ENCODE assay signal across 9 cellular contexts in genomic region chr1:51044834-51045233, GRCh38. TPM values are rescaled to one million over a fixed set of nuclear protein-coding genes. Genes with fewer than 3 reads are reported as not detected.
DNase-seq lines count a peak whose midpoint lies in the region; ATAC-seq and TF ChIP-seq lines count a peak whose summit lies in the region.
"Had no signal": no experiment of that assay in that cellular context is flagged by ENCODE, and none has a peak within 500 bp of the region (broad histone marks: within the 10 kb centered on the region; RNA-seq: fewer than 3 reads in every experiment).

No MANE protein-coding gene starts in this region.

- H3K4me3 Mint-ChIP-seq in T-cell: no peak overlapping the region
- H3K4me3 Mint-ChIP-seq: naive thymus-derived CD8-positive, alpha-beta T cell had no signal

- 22% methylated on average over 4 of the region's 4 CpGs for WGBS in right lobe of liver (ENCODE audit: insufficient coverage, low coverage, low lambda C conversion rate, missing lambda C conversion rate)

- intact Hi-C loops in right lobe of liver (cut with DNase I): no loop called here

- H3K9me3 ChIP-seq in adipocyte (ENCODE audit: control insufficient read depth, low read length): no peaks in the 10 kb centered on the region
- H3K9me3 ChIP-seq in right lobe of liver: no peaks in the 10 kb centered on the region

- TF ChIP-seq CTCF in right lobe of liver (IDR thresholded peaks at IDR 0.05): peak; percentile 42 to 57 (median 52)

- no peak overlapping the region for H3K27ac Mint-ChIP-seq in T-cell
- H3K27ac Mint-ChIP-seq: naive thymus-derived CD8-positive, alpha-beta T cell had no signal

- no peak for TF ChIP-seq POLR2A in right lobe of liver (IDR thresholded peaks at IDR 0.05)

- peak in 2 of 4 donors; percentile 44 to 47 for ATAC-seq in right lobe of liver
- no peak for ATAC-seq in T-cell (replicated peaks in 1 of 4)
- ATAC-seq in HG02840 (IDR thresholded peaks at IDR 0.05; ENCODE audit: low FRiP score, unreplicated experiment): no peak
- ATAC-seq: naive thymus-derived CD8-positive, alpha-beta T cell had no signal

- H3K27me3 ChIP-seq in adipocyte (replicated peaks; ENCODE audit: control insufficient read depth, insufficient read depth, low read length): no peaks in the 10 kb centered on the region
- H3K27me3 ChIP-seq in right lobe of liver: no peaks in the 10 kb centered on the region

- CTCF ChIA-PET in T-cell (lab: Charles Lee): no interaction called here

- peaks cover 0 to 3% (median 0%) of the 10 kb centered on the region in 3 donors for H3K9me3 Mint-ChIP-seq in T-cell

- no peak overlapping the region for H3K27ac ChIP-seq in right lobe of liver

- DNase-seq in DMS53 treated with DMSO at 0.1 percent for 48 hours (lab: John Stamatoyannopoulos, UW; ENCODE audit: unreplicated experiment): peak; percentile 61
- DNase-seq in HT-29 (ENCODE audit: low spot score): peak; percentile 37
- DNase-seq in adipocyte (ENCODE audit: low read depth): peak; percentile 56
- DNase-seq in right lobe of liver: no peak
- DNase-seq in NOMO-1 treated with DMSO at 0.1 percent for 48 hours (lab: John Stamatoyannopoulos, UW; ENCODE audit: unreplicated experiment): no peak
- DNase-seq in T-cell: no peak
- DNase-seq in mucosa of gallbladder (ENCODE audit: low spot score): no peak
- DNase-seq: naive thymus-derived CD8-positive, alpha-beta T cell had no signal

- POLR2A ChIA-PET in T-cell (lab: Charles Lee): no interaction called here

- H3K4me1 ChIP-seq in adipocyte (ENCODE audit: control insufficient read depth, insufficient read depth, low read length) (peaks cover 7% of the 10 kb centered on the region), right lobe of liver (no peaks in the 10 kb centered on the region)

- no peaks in the 10 kb centered on the region for H3K36me3 Mint-ChIP-seq in T-cell

- H3K36me3 ChIP-seq in adipocyte (ENCODE audit: control insufficient read depth, insufficient read depth, low read length, severe bottlenecking) (no peaks in the 10 kb centered on the region), right lobe of liver (no peaks in the 10 kb centered on the region)

- H3K4me1 Mint-ChIP-seq in T-cell: no peaks in the 10 kb centered on the region
- H3K4me1 Mint-ChIP-seq: naive thymus-derived CD8-positive, alpha-beta T cell had no signal

- peaks cover 6 to 8% of the 10 kb centered on the region in 2 donors for H3K27me3 Mint-ChIP-seq in T-cell

- H3K4me3 ChIP-seq in adipocyte (ENCODE audit: low read length) (no peak overlapping the region), right lobe of liver (no peak overlapping the region)

- H3K9ac ChIP-seq in adipocyte (ENCODE audit: low read length): no peak overlapping the region

RNA-seq across cellular contexts. Expression of gene C1orf185, which starts 57.2 kb away (rescaled TPM):
- total RNA-seq in HT-29 (2014; rRNA removed; shearing (Covaris generic)): not detected in 2 replicates
- total RNA-seq in right lobe of liver: not detected
- total RNA-seq in T-cell: not detected
- not detected for total RNA-seq in mucosa of gallbladder
- total RNA-seq: naive thymus-derived CD8-positive, alpha-beta T cell had no signal

Comparison
In these comparisons a context has a peak if more than half of its experiments do, and no peak if none do; other contexts are left out.
1. DNase-seq: peak in DMS53 treated with DMSO at 0.1 percent for 48 hours (single experiment), HT-29 (single experiment) and adipocyte (single experiment); none in right lobe of liver (0 of 3), NOMO-1 treated with DMSO at 0.1 percent for 48 hours (single experiment), T-cell (0 of 34) and mucosa of gallbladder (single experiment).